Comparison of ENCODE assay signal across 19 cellular contexts in the genomic region with DNA sequence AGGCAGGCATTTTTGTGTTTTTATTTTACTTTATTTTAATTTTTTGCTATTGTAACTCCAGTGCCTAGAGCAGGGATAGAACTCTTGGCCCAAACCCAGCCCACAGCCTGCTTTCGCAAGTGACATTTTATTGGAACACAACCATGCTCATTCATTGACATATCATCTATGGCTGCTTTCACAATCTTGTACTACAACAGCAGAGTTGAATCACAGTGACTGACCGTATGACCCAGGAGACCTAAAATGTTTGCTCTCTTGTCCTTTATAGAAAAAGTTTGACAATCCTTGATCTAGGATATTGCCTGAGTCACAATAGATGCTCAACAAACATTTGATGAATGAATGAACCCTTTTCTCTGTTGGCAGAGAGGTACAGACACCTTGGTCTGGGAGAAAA.
A peak's percentile ranks its signal among the peaks of the same experiment; 100 is the strongest.
DNase-seq lines count a peak whose midpoint lies in the region; ATAC-seq and TF ChIP-seq lines count a peak whose summit lies in the region.
"Had no signal": no experiment of that assay in that cellular context is flagged by ENCODE, and none has a peak within 500 bp of the region (broad histone marks: within the 10 kb centered on the region; RNA-seq: fewer than 3 reads in every experiment).

No MANE protein-coding gene starts in this region.

- ATAC-seq in left colon: no peak
- no peak for ATAC-seq in GM19455 (IDR thresholded peaks at IDR 0.05; ENCODE audit: unreplicated experiment)
- ATAC-seq in GM18858 (IDR thresholded peaks at IDR 0.05; ENCODE audit: unreplicated experiment): no peak
- ATAC-seq: A549 had no signal

- H3K4me1 ChIP-seq in adrenal gland (replicated peaks in 1 of 2): no peaks in the 10 kb centered on the region
- H3K4me1 ChIP-seq in parathyroid adenoma: peaks cover 76% of the 10 kb centered on the region
- H3K4me1 ChIP-seq in hepatocyte (ENCODE audit: insufficient read depth): peaks cover 39% of the 10 kb centered on the region
- H3K4me1 ChIP-seq: A549, Peyer's patch had no signal

- H3K27me3 ChIP-seq in adrenal gland: no peaks in the 10 kb centered on the region
- H3K27me3 ChIP-seq in parathyroid adenoma (ENCODE audit: control insufficient read depth, insufficient read depth, low read length): no peaks in the 10 kb centered on the region
- H3K27me3 ChIP-seq in hepatocyte: no peaks in the 10 kb centered on the region
- H3K27me3 ChIP-seq: Peyer's patch had no signal

- H3K9me3 ChIP-seq in adrenal gland (replicated peaks in 1 of 3) (no peaks in the 10 kb centered on the region), parathyroid adenoma (ENCODE audit: control insufficient read depth, low read length) (no peaks in the 10 kb centered on the region), hepatocyte (ENCODE audit: low read depth) (no peaks in the 10 kb centered on the region)
- H3K9me3 ChIP-seq: A549, Peyer's patch had no signal

- H3K9me2 ChIP-seq in hepatocyte (replicated peaks; ENCODE audit: insufficient read depth): no peaks in the 10 kb centered on the region

- TF ChIP-seq CTCF in LNCaP clone FGC (IDR thresholded peaks at IDR 0.05; ENCODE audit: control insufficient read depth, extremely low read depth, insufficient read depth) (no peak), adrenal gland (IDR thresholded peaks at IDR 0.05) (no peak), fibroblast of mammary gland (conservative IDR thresholded peaks at IDR 0.05; ENCODE audit: control insufficient read depth, insufficient read depth, low read depth, low read length) (no peak), parathyroid adenoma (IDR thresholded peaks at IDR 0.05) (no peak), hepatocyte (IDR thresholded peaks at IDR 0.05; ENCODE audit: poor library complexity) (no peak)

- H3K27ac ChIP-seq in adrenal gland: no peak overlapping the region
- H3K27ac ChIP-seq in parathyroid adenoma: peak overlapping the region; percentile 98
- H3K27ac ChIP-seq in hepatocyte: no peak overlapping the region
- H3K27ac ChIP-seq: A549, Peyer's patch had no signal

- no peaks in the 10 kb centered on the region for H3K79me2 ChIP-seq in parathyroid adenoma
- H3K79me2 ChIP-seq in hepatocyte: no peaks in the 10 kb centered on the region

- DNase-seq in LNCaP clone FGC (ENCODE audit: low read depth): peak; percentile 26
- peak in 5 of 7 donors; percentile 21 to 72 (median 40) for DNase-seq in adrenal gland
- peak; percentile 54 for DNase-seq in fibroblast of mammary gland (ENCODE audit: low read depth)
- no peak for DNase-seq in hepatocyte (ENCODE audit: low spot score)
- no peak for DNase-seq in left colon
- DNase-seq: DMS79, HFFc6, KG1, NCI-H1105 treated with DMSO at 0.1 percent for 48 hours, NCI-H187, NCI-H2171, NCI-H446 treated with DMSO at 0.1 percent for 48 hours, NCI-H748 treated with DMSO at 0.1 percent for 48 hours, Peyer's patch, SIG-M5 had no signal

- no peak for TF ChIP-seq POLR2A in adrenal gland (IDR thresholded peaks at IDR 0.05)

- no peak overlapping the region for H2AFZ ChIP-seq in parathyroid adenoma
- H2AFZ ChIP-seq in hepatocyte: no peak overlapping the region

- no peaks in the 10 kb centered on the region for H4K20me1 ChIP-seq in hepatocyte (ENCODE audit: insufficient read depth, poor library complexity, severe bottlenecking)

- intact Hi-C loops in adrenal gland (cut with DNase I): no loop called here
- intact Hi-C loops in left colon (cut with DNase I, micrococcal nuclease): no loop called here

- H3K4me3 ChIP-seq in LNCaP clone FGC (ENCODE audit: low read depth, low read length): no peak overlapping the region
- H3K4me3 ChIP-seq in adrenal gland: no peak overlapping the region
- no peak overlapping the region for H3K4me3 ChIP-seq in fibroblast of mammary gland (ENCODE audit: control insufficient read depth, low read depth, low read length)
- H3K4me3 ChIP-seq in parathyroid adenoma (ENCODE audit: low read depth, low read length): no peak overlapping the region
- no peak overlapping the region for H3K4me3 ChIP-seq in hepatocyte
- H3K4me3 ChIP-seq: A549, Peyer's patch had no signal

- no peak overlapping the region for H3K9ac ChIP-seq in parathyroid adenoma

- 57 to 72% (median 66%) methylated on average over 2 of the region's 2 CpGs for WGBS in adrenal gland, 4 donors
- 94% methylated on average over 2 of the region's 2 CpGs for WGBS in hepatocyte (ENCODE audit: low lambda C conversion rate, missing lambda C conversion rate)

- H3K36me3 ChIP-seq in adrenal gland (replicated peaks in 1 of 2): no peaks in the 10 kb centered on the region
- no peaks in the 10 kb centered on the region for H3K36me3 ChIP-seq in parathyroid adenoma (ENCODE audit: control insufficient read depth, insufficient read depth, low read length)
- H3K36me3 ChIP-seq in hepatocyte (replicated peaks; ENCODE audit: insufficient read depth, low read depth): no peaks in the 10 kb centered on the region
- H3K36me3 ChIP-seq: Peyer's patch had no signal

- H3K4me2 ChIP-seq in parathyroid adenoma (ENCODE audit: low read length): peak overlapping the region; percentile 36
- no peak overlapping the region for H3K4me2 ChIP-seq in hepatocyte
- H3K4me2 ChIP-seq: A549 had no signal

Comparison
In these comparisons a context has a peak if more than half of its experiments do, and no peak if none do; other contexts are left out.
1. DNase-seq: peak in LNCaP clone FGC (single experiment), adrenal gland (5 of 7) and fibroblast of mammary gland (single experiment); none in hepatocyte (single experiment) and left colon (0 of 2).